1 cellular context compared by ENCODE assay signal in the genomic region with DNA sequence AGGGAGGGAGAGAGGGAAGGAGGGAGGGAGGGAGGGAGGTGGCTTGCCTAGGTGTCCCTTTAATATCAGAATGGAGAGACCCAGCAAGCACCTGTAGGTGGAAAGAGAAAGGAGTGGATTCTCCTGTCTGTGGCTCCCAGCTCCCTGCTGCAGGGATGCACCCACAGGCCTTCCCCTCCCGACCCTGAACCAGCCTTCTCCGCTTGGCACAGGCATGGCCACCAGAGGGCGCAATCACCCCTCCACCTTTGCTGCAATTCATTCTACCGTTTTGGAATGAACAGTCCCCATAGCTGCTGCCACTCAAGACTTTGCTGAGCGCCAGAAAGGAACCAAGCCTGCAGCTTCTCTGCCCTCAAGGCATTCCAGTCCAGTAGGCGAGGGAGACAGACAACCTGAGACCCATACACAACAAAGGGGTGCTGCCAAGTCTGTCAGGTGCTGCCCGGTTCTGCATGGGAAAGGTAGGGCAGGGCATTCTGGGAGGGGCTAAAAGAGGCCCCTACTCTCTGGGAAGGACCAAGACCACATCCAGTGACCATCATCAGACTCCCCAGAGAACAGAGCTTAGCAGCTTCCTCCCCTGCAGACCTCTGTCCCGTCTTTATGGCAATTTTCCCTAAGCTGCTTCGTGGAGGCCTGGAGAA.
TF ChIP-seq lines count a peak whose summit lies in the region.

No MANE protein-coding gene starts in this region.

TF ChIP-seq in endothelial cell of umbilical vein, 7 proteins besides CTCF, POLR2A, EP300 and RAD21:
- no peak for TF ChIP-seq FOS (IDR thresholded peaks at IDR 0.05; ENCODE audit: borderline replicate concordance, insufficient read depth, low read length)
- no peak for TF ChIP-seq EZH2 (IDR thresholded peaks at IDR 0.05; ENCODE audit: borderline replicate concordance, low read depth, low read length, severe bottlenecking)
- TF ChIP-seq, protein P1, sequence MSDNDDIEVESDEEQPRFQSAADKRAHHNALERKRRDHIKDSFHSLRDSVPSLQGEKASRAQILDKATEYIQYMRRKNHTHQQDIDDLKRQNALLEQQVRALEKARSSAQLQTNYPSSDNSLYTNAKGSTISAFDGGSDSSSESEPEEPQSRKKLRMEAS (IDR thresholded peaks at IDR 0.05; ENCODE audit: insufficient read depth, insufficient read length): no peak
- no peak for TF ChIP-seq JUN (IDR thresholded peaks at IDR 0.05; ENCODE audit: borderline replicate concordance, insufficient read depth, insufficient read length, low read depth)
- no peak for TF ChIP-seq POLR2AphosphoS5 (IDR thresholded peaks at IDR 0.05; ENCODE audit: insufficient read depth, low read depth, low read length)
- TF ChIP-seq GATA2 (IDR thresholded peaks at IDR 0.05; ENCODE audit: insufficient read depth, insufficient read length, low read depth, low read length): no peak
- TF ChIP-seq MYC (IDR thresholded peaks at IDR 0.05; ENCODE audit: low read depth, low read length): no peak
